24 cellular contexts compared by ENCODE assay signal in the genomic region with DNA sequence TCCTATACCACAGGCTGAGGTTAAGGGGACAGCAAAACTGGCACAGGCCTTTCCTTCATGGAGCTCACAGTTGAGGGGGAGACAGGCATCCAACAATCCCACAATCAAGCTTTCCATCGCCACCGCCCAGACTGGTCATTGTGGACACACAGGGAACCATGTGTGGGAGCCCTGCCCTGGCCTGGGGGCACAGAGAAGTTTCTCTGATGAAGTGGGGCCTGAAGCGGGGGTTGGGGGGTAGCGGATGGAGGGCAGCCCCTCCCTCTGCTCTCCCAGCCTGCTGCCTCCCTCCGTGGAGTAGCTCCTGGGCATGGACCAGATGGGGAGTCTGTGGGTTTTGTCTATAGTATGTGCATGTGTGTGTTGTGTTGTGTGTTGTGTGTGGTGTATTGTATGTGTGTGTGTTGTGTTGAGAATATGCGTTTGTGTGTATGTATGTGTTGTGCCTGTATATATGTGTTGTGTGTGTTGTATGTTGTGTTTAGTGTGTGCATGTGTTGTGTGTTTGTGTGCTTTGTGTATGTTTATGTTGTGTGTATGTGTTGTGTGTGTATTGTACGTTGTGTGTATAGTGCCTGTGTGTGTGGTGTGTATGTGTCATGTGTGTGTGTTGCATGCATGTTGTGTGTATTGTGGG.
"Had no signal": no experiment of that assay in that cellular context is flagged by ENCODE, and none has a peak within 500 bp of the region (broad histone marks: within the 10 kb centered on the region; RNA-seq: fewer than 3 reads in every experiment).

No MANE protein-coding gene starts in this region.

- H3K27me3 ChIP-seq: ascending aorta, breast epithelium, esophagus squamous epithelium, gastrocnemius medialis had no signal

- H3K36me3 ChIP-seq: ascending aorta, breast epithelium, esophagus squamous epithelium, gastrocnemius medialis, tibial artery had no signal

- H3K4me1 ChIP-seq: breast epithelium, parathyroid adenoma, tibial artery had no signal

- H3K4me3 ChIP-seq: ascending aorta, breast epithelium, coronary artery, esophagus squamous epithelium, gastrocnemius medialis, tibial artery had no signal

- H3K27ac ChIP-seq: ascending aorta, breast epithelium, coronary artery, esophagus squamous epithelium, gastrocnemius medialis, parathyroid adenoma, tibial artery had no signal

- H3K79me2 ChIP-seq: parathyroid adenoma had no signal

- ATAC-seq: activated CD4-positive, alpha-beta T cell treated with anti-CD3 and anti-CD28 coated beads for 36 hours; gastrocnemius medialis; left ventricle myocardium superior; right cardiac atrium had no signal

- H2AFZ ChIP-seq: parathyroid adenoma had no signal

- H3K9me3 ChIP-seq: esophagus squamous epithelium, gastrocnemius medialis, tibial artery had no signal

- H3K9ac ChIP-seq: parathyroid adenoma had no signal

- DNase-seq: activated B cell treated with CpG ODN at 0.5 μM for 24 hours; activated CD4-positive, alpha-beta T cell treated with anti-CD3 and anti-CD28 coated beads for 36 hours; activated CD4-positive, alpha-beta T cell treated with anti-CD3 and anti-CD28 coated beads, Interleukin-2, amount 50 U/mL, for 48 hours; activated naive CD4-positive, alpha-beta T cell treated with Interleukin-2 at 50 U/mL for 16 hours; activated T-cell treated with anti-CD3 and anti-CD28 coated beads, Interleukin-2, amount 50 U/mL, for 48 hours; endodermal cell; esophagus squamous epithelium; gastrocnemius medialis; hypothalamus; left ventricle myocardium superior; mammary epithelial cell; naive thymus-derived CD8-positive, alpha-beta T cell; right cardiac atrium; stimulated activated CD4-positive, alpha-beta T cell treated with anti-CD3 and anti-CD28 coated beads, Interleukin-12 subunit alpha, Interleukin-12 subunit beta, amount 100 ng/mL, for 4 hours; stimulated activated CD4-positive, alpha-beta T cell treated with anti-CD3 and anti-CD28 coated beads, Interleukin-4, amount 100 ng/mL, for 4 hours; stimulated activated naive CD8-positive, alpha-beta T cell treated with anti-CD3 and anti-CD28 coated beads, Interleukin-15, amount 100 ng/mL, for 72 hours; T-helper 1 cell; T1000; tibial artery had no signal

- FAIRE-seq: islet of Langerhans had no signal
